Comparison of ENCODE assay signal across 1 cellular context in the genomic region with DNA sequence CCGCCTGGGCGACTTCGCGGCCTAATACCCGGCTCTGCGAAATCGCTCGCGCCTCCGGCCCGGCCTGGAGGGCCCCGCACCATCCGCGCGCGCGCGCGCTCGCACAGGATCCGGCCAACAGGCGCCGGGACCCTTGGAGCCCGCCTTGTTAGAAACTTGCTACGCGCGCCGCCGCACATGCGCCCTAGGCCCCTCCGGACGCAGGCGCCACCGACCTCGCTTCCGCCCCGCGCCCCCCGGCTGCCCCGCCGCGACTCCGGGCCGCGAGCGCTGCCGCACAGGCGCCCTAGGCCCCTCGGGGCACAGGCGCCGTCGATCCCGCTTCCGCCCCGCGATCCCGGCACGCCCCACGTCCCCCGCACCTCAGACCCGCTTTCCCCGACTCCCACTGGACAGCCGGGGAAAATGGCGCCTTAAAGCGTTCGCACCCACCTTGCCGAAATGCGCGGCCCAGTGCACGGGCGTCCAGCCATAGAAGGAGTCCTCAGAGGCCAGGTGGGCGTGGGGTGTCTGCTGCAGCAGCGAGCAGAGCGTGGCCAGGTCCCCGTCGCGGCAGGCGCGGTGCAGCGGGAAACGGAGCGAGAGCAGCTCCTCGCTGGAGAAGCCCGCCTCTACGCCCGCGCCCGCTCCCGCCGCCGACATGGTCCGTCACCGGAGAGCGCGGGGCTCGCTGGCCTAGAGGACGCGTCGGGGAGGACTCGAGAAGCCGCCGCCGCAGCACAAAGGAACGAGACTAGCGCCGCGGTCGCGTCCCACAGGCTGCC.
TF ChIP-seq lines count a peak whose summit lies in the region.

No MANE protein-coding gene starts in this region.

TF ChIP-seq in HEK293, 187 proteins besides CTCF, POLR2A, EP300 and RAD21 (continued from another document):
- TF ChIP-seq, protein P1, sequence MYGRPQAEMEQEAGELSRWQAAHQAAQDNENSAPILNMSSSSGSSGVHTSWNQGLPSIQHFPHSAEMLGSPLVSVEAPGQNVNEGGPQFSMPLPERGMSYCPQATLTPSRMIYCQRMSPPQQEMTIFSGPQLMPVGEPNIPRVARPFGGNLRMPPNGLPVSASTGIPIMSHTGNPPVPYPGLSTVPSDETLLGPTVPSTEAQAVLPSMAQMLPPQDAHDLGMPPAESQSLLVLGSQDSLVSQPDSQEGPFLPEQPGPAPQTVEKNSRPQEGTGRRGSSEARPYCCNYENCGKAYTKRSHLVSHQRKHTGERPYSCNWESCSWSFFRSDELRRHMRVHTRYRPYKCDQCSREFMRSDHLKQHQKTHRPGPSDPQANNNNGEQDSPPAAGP (tag by site-specific recombination; IDR thresholded peaks at IDR 0.05) = peak; percentile 38; the same call in 1 of the 2 replicates
- 0 out of 2 replicates have a peak, but pooled peaks have one; percentile 45 for TF ChIP-seq ZNF24 (tag by site-specific recombination; IDR thresholded peaks at IDR 0.05)
- TF ChIP-seq ZNF785 (tag by site-specific recombination; IDR thresholded peaks at IDR 0.05) = no peak
- peak; percentile 48 for TF ChIP-seq SP2 (tag by site-specific recombination; IDR thresholded peaks at IDR 0.05)
- no peak for TF ChIP-seq SALL2 (tag by site-specific recombination; IDR thresholded peaks at IDR 0.05; ENCODE audit: borderline replicate concordance)
- TF ChIP-seq TRIM28 (IDR thresholded peaks at IDR 0.05; ENCODE audit: borderline replicate concordance, low read length) = no peak
- peak; percentile 79 for TF ChIP-seq ZBTB17 (tag by site-specific recombination; IDR thresholded peaks at IDR 0.05)
- TF ChIP-seq, protein P2, sequence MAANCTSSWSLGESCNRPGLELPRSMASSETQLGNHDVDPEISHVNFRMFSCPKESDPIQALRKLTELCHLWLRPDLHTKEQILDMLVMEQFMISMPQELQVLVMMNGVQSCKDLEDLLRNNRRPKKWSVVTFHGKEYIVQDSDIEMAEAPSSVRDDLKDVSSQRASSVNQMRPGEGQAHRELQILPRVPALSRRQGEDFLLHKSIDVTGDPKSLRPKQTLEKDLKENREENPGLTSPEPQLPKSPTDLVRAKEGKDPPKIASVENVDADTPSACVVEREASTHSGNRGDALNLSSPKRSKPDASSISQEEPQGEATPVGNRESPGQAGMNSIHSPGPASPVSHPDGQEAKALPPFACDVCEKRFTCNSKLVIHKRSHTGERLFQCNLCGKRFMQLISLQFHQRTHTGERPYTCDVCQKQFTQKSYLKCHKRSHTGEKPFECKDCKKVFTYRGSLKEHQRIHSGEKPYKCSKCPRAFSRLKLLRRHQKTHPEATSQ (tag by site-specific recombination; IDR thresholded peaks at IDR 0.05) = peak; percentile 68; the same call in 1 of the 2 replicates
- TF ChIP-seq ZNF623 (tag by site-specific recombination; IDR thresholded peaks at IDR 0.05) = no peak
- no peak for TF ChIP-seq ZNF514 (tag by site-specific recombination; IDR thresholded peaks at IDR 0.05)
- peak; percentile 42; the same call in 1 of the 2 replicates for TF ChIP-seq SP7 (tag by site-specific recombination; IDR thresholded peaks at IDR 0.05)
- TF ChIP-seq KLF9 (tag by site-specific recombination; IDR thresholded peaks at IDR 0.05; ENCODE audit: low read depth) = peak; percentile 82
- TF ChIP-seq, protein P3, sequence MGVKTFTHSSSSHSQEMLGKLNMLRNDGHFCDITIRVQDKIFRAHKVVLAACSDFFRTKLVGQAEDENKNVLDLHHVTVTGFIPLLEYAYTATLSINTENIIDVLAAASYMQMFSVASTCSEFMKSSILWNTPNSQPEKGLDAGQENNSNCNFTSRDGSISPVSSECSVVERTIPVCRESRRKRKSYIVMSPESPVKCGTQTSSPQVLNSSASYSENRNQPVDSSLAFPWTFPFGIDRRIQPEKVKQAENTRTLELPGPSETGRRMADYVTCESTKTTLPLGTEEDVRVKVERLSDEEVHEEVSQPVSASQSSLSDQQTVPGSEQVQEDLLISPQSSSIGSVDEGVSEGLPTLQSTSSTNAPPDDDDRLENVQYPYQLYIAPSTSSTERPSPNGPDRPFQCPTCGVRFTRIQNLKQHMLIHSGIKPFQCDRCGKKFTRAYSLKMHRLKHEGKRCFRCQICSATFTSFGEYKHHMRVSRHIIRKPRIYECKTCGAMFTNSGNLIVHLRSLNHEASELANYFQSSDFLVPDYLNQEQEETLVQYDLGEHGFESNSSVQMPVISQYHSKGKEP (tag by site-specific recombination; IDR thresholded peaks at IDR 0.05) = peak; percentile 44; the same call in 1 of the 2 replicates
- TF ChIP-seq, protein P4, sequence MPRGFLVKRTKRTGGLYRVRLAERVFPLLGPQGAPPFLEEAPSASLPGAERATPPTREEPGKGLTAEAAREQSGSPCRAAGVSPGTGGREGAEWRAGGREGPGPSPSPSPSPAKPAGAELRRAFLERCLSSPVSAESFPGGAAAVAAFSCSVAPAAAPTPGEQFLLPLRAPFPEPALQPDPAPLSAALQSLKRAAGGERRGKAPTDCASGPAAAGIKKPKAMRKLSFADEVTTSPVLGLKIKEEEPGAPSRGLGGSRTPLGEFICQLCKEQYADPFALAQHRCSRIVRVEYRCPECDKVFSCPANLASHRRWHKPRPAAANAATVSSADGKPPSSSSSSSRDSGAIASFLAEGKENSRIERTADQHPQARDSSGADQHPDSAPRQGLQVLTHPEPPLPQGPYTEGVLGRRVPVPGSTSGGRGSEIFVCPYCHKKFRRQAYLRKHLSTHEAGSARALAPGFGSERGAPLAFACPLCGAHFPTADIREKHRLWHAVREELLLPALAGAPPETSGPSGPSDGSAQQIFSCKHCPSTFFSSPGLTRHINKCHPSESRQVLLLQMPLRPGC (tag by site-specific recombination; IDR thresholded peaks at IDR 0.05) = peak; percentile 41; the same call in 1 of the 2 replicates
- peak; percentile 3; the same call in 1 of the 2 replicates for TF ChIP-seq ZNF146 (tag by site-specific recombination; IDR thresholded peaks at IDR 0.05)
- TF ChIP-seq, protein P5, sequence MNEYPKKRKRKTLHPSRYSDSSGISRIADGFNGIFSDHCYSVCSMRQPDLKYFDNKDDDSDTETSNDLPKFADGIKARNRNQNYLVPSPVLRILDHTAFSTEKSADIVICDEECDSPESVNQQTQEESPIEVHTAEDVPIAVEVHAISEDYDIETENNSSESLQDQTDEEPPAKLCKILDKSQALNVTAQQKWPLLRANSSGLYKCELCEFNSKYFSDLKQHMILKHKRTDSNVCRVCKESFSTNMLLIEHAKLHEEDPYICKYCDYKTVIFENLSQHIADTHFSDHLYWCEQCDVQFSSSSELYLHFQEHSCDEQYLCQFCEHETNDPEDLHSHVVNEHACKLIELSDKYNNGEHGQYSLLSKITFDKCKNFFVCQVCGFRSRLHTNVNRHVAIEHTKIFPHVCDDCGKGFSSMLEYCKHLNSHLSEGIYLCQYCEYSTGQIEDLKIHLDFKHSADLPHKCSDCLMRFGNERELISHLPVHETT (tag by site-specific recombination; IDR thresholded peaks at IDR 0.05) = 0 out of 2 replicates have a peak, but pooled peaks have one; percentile 30
